ENCODE assay signal across 16 cellular contexts in genomic region chr17:59418732-59419166, GRCh38.
"Had no signal": no experiment of that assay in that cellular context is flagged by ENCODE, and none has a peak within 500 bp of the region (broad histone marks: within the 10 kb centered on the region; RNA-seq: fewer than 3 reads in every experiment).

No MANE protein-coding gene starts in this region.

- H3K36me3 ChIP-seq: heart left ventricle, thyroid gland had no signal

- H3K27me3 Mint-ChIP-seq: activated CD4-positive, alpha-beta T cell treated with anti-CD3 and anti-CD28 coated beads, Interleukin-2, amount 10 ng/mL, durations not matched to agents 7 days and 5 days; central memory CD8-positive, alpha-beta T cell; dendritic cell treated with granulocyte-macrophage colony-stimulating factor and Interleukin-4, amounts not matched to agents 40 ng/mL and 50 ng/mL, for 4 days had no signal

- H3K4me3 Mint-ChIP-seq: activated CD4-positive, alpha-beta T cell treated with anti-CD3 and anti-CD28 coated beads, Interleukin-2, amount 10 ng/mL, durations not matched to agents 7 days and 5 days; central memory CD8-positive, alpha-beta T cell; dendritic cell treated with granulocyte-macrophage colony-stimulating factor and Interleukin-4, amounts not matched to agents 40 ng/mL and 50 ng/mL, for 4 days; effector memory CD8-positive, alpha-beta T cell; natural killer cell; T-helper 1 cell treated with Interleukin-12 subunit alpha and Interleukin-12 subunit beta and Interleukin-4 antibody, amounts not matched to agents 30 μg/mL and 1 μg/mL, for 36 hours had no signal

- H3K9me3 ChIP-seq: heart left ventricle, thyroid gland had no signal

- H3K36me3 Mint-ChIP-seq: natural killer cell had no signal

- H3K4me3 ChIP-seq: heart left ventricle, skin epidermis, thyroid gland had no signal

- H3K27ac Mint-ChIP-seq: activated CD4-positive, alpha-beta T cell treated with anti-CD3 and anti-CD28 coated beads, Interleukin-2, amount 10 ng/mL, durations not matched to agents 7 days and 5 days; dendritic cell treated with granulocyte-macrophage colony-stimulating factor and Interleukin-4, amounts not matched to agents 40 ng/mL and 50 ng/mL, for 4 days; natural killer cell; T-helper 1 cell treated with Interleukin-12 subunit alpha and Interleukin-12 subunit beta and Interleukin-4 antibody, amounts not matched to agents 30 μg/mL and 1 μg/mL, for 36 hours had no signal

- H3K27ac ChIP-seq: heart left ventricle, skin epidermis, thyroid gland had no signal

- H3K27me3 ChIP-seq: heart left ventricle, thyroid gland had no signal

- DNase-seq: activated CD4-positive, alpha-beta T cell treated with anti-CD3 and anti-CD28 coated beads, Interleukin-2, amount 10 ng/mL, durations not matched to agents 7 days and 5 days; activated CD4-positive, CD25-positive, alpha-beta regulatory T cell; activated CD8-positive, alpha-beta memory T cell treated with anti-CD3 and anti-CD28 coated beads for 24 hours; activated naive CD4-positive, alpha-beta T cell treated with Interleukin-2 at 50 U/mL for 16 hours; effector memory CD8-positive, alpha-beta T cell; erythroblast; foreskin fibroblast; heart left ventricle; natural killer cell; nucleus accumbens; stimulated activated CD4-positive, alpha-beta T cell treated with anti-CD3 and anti-CD28 coated beads, Interleukin-4, amount 100 ng/mL, for 4 hours; thyroid gland had no signal

- ATAC-seq: effector memory CD8-positive, alpha-beta T cell; heart left ventricle; natural killer cell had no signal

- H3K4me1 Mint-ChIP-seq: central memory CD8-positive, alpha-beta T cell; natural killer cell had no signal
